25 cellular contexts compared by ENCODE assay signal in the genomic region with DNA sequence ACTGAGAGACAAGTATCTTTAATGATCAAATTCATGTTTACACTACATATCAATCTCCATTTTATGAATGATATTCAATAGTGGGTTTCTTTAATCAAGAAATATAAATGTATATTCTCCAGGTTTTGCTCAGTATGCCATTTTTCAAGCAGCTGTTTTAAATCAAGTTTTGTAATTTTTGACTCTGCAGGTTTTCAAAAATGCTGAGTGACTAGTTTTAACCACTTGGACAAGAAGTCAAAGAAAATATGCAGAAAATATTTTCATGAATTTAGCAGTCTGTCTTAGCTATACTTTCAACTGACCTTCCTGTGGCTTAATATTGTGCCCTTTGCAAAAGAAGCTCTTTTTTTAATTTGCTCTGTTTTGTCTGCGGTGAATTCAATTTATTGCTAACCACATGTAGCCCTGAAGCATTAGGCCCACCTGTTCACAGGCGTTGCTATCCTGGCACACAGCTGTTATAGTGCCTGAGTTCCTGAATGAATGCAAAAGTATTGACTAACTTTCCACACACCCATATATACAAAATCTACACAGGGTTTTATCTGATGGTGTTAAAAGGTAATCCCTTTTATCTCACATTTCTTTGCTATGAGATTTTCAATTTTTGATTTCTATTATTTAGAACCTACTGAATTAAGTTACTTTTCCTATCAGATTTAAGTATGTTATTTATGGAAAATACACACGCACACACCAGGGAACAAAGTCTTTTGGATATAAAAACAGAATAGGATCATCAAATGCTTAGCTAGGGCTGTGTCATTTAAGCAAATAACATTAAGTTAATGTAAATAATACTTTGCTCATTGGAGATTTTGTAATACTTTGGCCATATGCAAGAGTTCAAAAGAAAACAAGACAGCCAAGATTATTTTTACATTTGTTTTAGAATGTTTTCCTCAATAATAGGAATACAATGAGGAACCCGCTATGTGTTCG.
A peak's percentile ranks its signal among the peaks of the same experiment; 100 is the strongest.
DNase-seq lines count a peak whose midpoint lies in the region; FAIRE-seq and TF ChIP-seq lines count a peak whose summit lies in the region.
"Had no signal": no experiment of that assay in that cellular context is flagged by ENCODE, and none has a peak within 500 bp of the region (broad histone marks: within the 10 kb centered on the region; RNA-seq: fewer than 3 reads in every experiment).

No MANE protein-coding gene starts in this region.

- no peak overlapping the region for H3K9ac ChIP-seq in astrocyte (ENCODE audit: low read length)

- DNase-seq in HT-29 (ENCODE audit: low spot score) = peak; percentile 26
- DNase-seq in NCI-H2171 (lab: John Stamatoyannopoulos, UW) = peak; percentile 0
- peak; percentile 0 for DNase-seq in astrocyte (ENCODE audit: low read depth)
- no peak for DNase-seq in osteocyte (ENCODE audit: extremely low spot score, unreplicated experiment)
- DNase-seq in DMS79 (lab: John Stamatoyannopoulos, UW) = no peak
- DNase-seq in activated T-helper 2 cell treated with anti-CD3 and anti-CD28 coated beads, Interferon-gamma antibody, Interleukin-2, Interleukin-4, amounts not matched to agents 10 μg/mL and 5 μg/mL and 100 μg/mL, durations not matched to agents 14 hours and 24 hours and 36 hours (ENCODE audit: low spot score) = no peak
- DNase-seq in ACHN = no peak
- no peak for DNase-seq in kidney glomerular epithelial cell (lab: John Stamatoyannopoulos, UW)
- DNase-seq: activated CD4-positive, alpha-beta T cell treated with anti-CD3 and anti-CD28 coated beads, Interleukin-2, amount 50 U/mL, for 4 hours; activated naive CD4-positive, alpha-beta T cell; activated T-cell treated with anti-CD3 and anti-CD28 coated beads, Interleukin-2, amount 50 U/mL, for 72 hours; body of pancreas; Caco-2; DMS79 treated with DMSO at 0.1 percent for 48 hours; GF-D8; lower lobe of right lung; NCI-H1092; NCI-H187; NCI-H2227 treated with DMSO at 0.1 percent for 48 hours; stimulated activated naive B cell treated with anti-CD40 and anti-IgM and Interleukin-4, amounts not matched to agents 10 μg/mL and 1 μg/mL and 100 μg/mL, for 72 hours had no signal

- no peak overlapping the region for H3K4me3 Mint-ChIP-seq in astrocyte (ENCODE audit: unreplicated experiment)
- no peak overlapping the region for H3K4me3 Mint-ChIP-seq in osteocyte (ENCODE audit: unreplicated experiment)
- no peak overlapping the region for H3K4me3 Mint-ChIP-seq in activated T-helper 2 cell treated with anti-CD3 and anti-CD28 coated beads, Interferon-gamma antibody, Interleukin-2, Interleukin-4, amounts not matched to agents 10 μg/mL and 5 μg/mL and 100 μg/mL, durations not matched to agents 14 hours and 24 hours and 36 hours (ENCODE audit: low read depth)
- H3K4me3 Mint-ChIP-seq: activated T-cell treated with anti-CD3 and anti-CD28 coated beads, Interleukin-2, amount 50 U/mL, for 72 hours; natural killer cell treated with Interleukin-12 subunit alpha and Interleukin-12 subunit beta and Interleukin-15 and Interleukin-18, amount 100 ng/mL, for 72 hours; stimulated activated naive B cell treated with anti-CD40 and anti-IgM and Interleukin-4, amounts not matched to agents 10 μg/mL and 1 μg/mL and 100 μg/mL, for 72 hours; T-helper 1 cell treated with Interleukin-12 subunit alpha and Interleukin-12 subunit beta and Interleukin-4 antibody, amounts not matched to agents 30 μg/mL and 1 μg/mL, for 36 hours had no signal

- in situ Hi-C loops in ACHN (cut with HindIII; ENCODE audit: low pct_ligation_motif_present, low pct_unique_long_range_greater_than_20kb, low sequenced_read_pairs) = no loop called here

- TF ChIP-seq CTCF in astrocyte (IDR thresholded peaks at IDR 0.05; ENCODE audit: insufficient read depth, low read depth, low read length) = no peak
- TF ChIP-seq CTCF in osteocyte (IDR thresholded peaks at IDR 0.05) = no peak

- no peak overlapping the region for H3K27ac ChIP-seq in astrocyte (ENCODE audit: low read depth, low read length)
- H3K27ac ChIP-seq: body of pancreas, C4-2B, lower lobe of right lung, RWPE1, suprapubic skin had no signal

- H3K36me3 ChIP-seq in astrocyte (ENCODE audit: insufficient read depth, low read length) = no peaks in the 10 kb centered on the region
- H3K36me3 ChIP-seq: lower lobe of right lung, suprapubic skin had no signal

- no peak overlapping the region for H2AFZ ChIP-seq in astrocyte (ENCODE audit: low read depth, low read length)

- no peaks in the 10 kb centered on the region for H3K27me3 ChIP-seq in astrocyte (ENCODE audit: insufficient read depth, low read length)
- H3K27me3 ChIP-seq: body of pancreas, suprapubic skin had no signal

- FAIRE-seq in astrocyte (lab: Jason Lieb, UNC) = no peak

- H3K4me1 Mint-ChIP-seq in astrocyte (ENCODE audit: low read depth, unreplicated experiment) (no peaks in the 10 kb centered on the region), osteocyte (ENCODE audit: unreplicated experiment) (peaks cover 27% of the 10 kb centered on the region)
- H3K4me1 Mint-ChIP-seq in activated T-helper 2 cell treated with anti-CD3 and anti-CD28 coated beads, Interferon-gamma antibody, Interleukin-2, Interleukin-4, amounts not matched to agents 10 μg/mL and 5 μg/mL and 100 μg/mL, durations not matched to agents 14 hours and 24 hours and 36 hours (ENCODE audit: low read depth) = no peaks in the 10 kb centered on the region
- H3K4me1 Mint-ChIP-seq: stimulated activated naive B cell treated with anti-CD40 and anti-IgM and Interleukin-4, amounts not matched to agents 10 μg/mL and 1 μg/mL and 100 μg/mL, for 72 hours had no signal

- no peaks in the 10 kb centered on the region for H3K9me3 Mint-ChIP-seq in astrocyte (ENCODE audit: unreplicated experiment)
- H3K9me3 Mint-ChIP-seq in osteocyte (ENCODE audit: unreplicated experiment) = no peaks in the 10 kb centered on the region
- H3K9me3 Mint-ChIP-seq in activated T-helper 2 cell treated with anti-CD3 and anti-CD28 coated beads, Interferon-gamma antibody, Interleukin-2, Interleukin-4, amounts not matched to agents 10 μg/mL and 5 μg/mL and 100 μg/mL, durations not matched to agents 14 hours and 24 hours and 36 hours = peaks cover 16% of the 10 kb centered on the region
- H3K9me3 Mint-ChIP-seq: natural killer cell treated with Interleukin-12 subunit alpha and Interleukin-12 subunit beta and Interleukin-15 and Interleukin-18, amount 100 ng/mL, for 72 hours; stimulated activated naive B cell treated with anti-CD40 and anti-IgM and Interleukin-4, amounts not matched to agents 10 μg/mL and 1 μg/mL and 100 μg/mL, for 72 hours had no signal

- no peak overlapping the region for H3K27ac Mint-ChIP-seq in astrocyte (ENCODE audit: unreplicated experiment)
- peak overlapping the region; percentile 35 for H3K27ac Mint-ChIP-seq in osteocyte (ENCODE audit: unreplicated experiment)
- no peak overlapping the region for H3K27ac Mint-ChIP-seq in activated T-helper 2 cell treated with anti-CD3 and anti-CD28 coated beads, Interferon-gamma antibody, Interleukin-2, Interleukin-4, amounts not matched to agents 10 μg/mL and 5 μg/mL and 100 μg/mL, durations not matched to agents 14 hours and 24 hours and 36 hours
- H3K27ac Mint-ChIP-seq: activated T-cell treated with anti-CD3 and anti-CD28 coated beads, Interleukin-2, amount 50 U/mL, for 72 hours; natural killer cell treated with Interleukin-12 subunit alpha and Interleukin-12 subunit beta and Interleukin-15 and Interleukin-18, amount 100 ng/mL, for 72 hours; stimulated activated naive B cell treated with anti-CD40 and anti-IgM and Interleukin-4, amounts not matched to agents 10 μg/mL and 1 μg/mL and 100 μg/mL, for 72 hours; T-helper 1 cell treated with Interleukin-12 subunit alpha and Interleukin-12 subunit beta and Interleukin-4 antibody, amounts not matched to agents 30 μg/mL and 1 μg/mL, for 36 hours had no signal

- H3K4me2 ChIP-seq in astrocyte (ENCODE audit: low read length) = no peak overlapping the region

- H3K36me3 Mint-ChIP-seq in astrocyte (ENCODE audit: low read depth, unreplicated experiment) (no peaks in the 10 kb centered on the region), osteocyte (ENCODE audit: unreplicated experiment) (peaks cover 2% of the 10 kb centered on the region)
- H3K36me3 Mint-ChIP-seq in activated T-helper 2 cell treated with anti-CD3 and anti-CD28 coated beads, Interferon-gamma antibody, Interleukin-2, Interleukin-4, amounts not matched to agents 10 μg/mL and 5 μg/mL and 100 μg/mL, durations not matched to agents 14 hours and 24 hours and 36 hours (ENCODE audit: low read depth) = no peaks in the 10 kb centered on the region
- H3K36me3 Mint-ChIP-seq: natural killer cell treated with Interleukin-12 subunit alpha and Interleukin-12 subunit beta and Interleukin-15 and Interleukin-18, amount 100 ng/mL, for 72 hours; stimulated activated naive B cell treated with anti-CD40 and anti-IgM and Interleukin-4, amounts not matched to agents 10 μg/mL and 1 μg/mL and 100 μg/mL, for 72 hours had no signal

- H3K4me1 ChIP-seq in astrocyte (ENCODE audit: insufficient read depth, low read length) = no peaks in the 10 kb centered on the region
- H3K4me1 ChIP-seq: body of pancreas, Caco-2, lower lobe of right lung, suprapubic skin had no signal

- H3K27me3 Mint-ChIP-seq in astrocyte (ENCODE audit: low read depth, unreplicated experiment) = no peaks in the 10 kb centered on the region
- no peaks in the 10 kb centered on the region for H3K27me3 Mint-ChIP-seq in osteocyte (ENCODE audit: unreplicated experiment)
- H3K27me3 Mint-ChIP-seq in activated T-helper 2 cell treated with anti-CD3 and anti-CD28 coated beads, Interferon-gamma antibody, Interleukin-2, Interleukin-4, amounts not matched to agents 10 μg/mL and 5 μg/mL and 100 μg/mL, durations not matched to agents 14 hours and 24 hours and 36 hours (ENCODE audit: low read depth) = no peaks in the 10 kb centered on the region
- H3K27me3 Mint-ChIP-seq: natural killer cell treated with Interleukin-12 subunit alpha and Interleukin-12 subunit beta and Interleukin-15 and Interleukin-18, amount 100 ng/mL, for 72 hours; stimulated activated naive B cell treated with anti-CD40 and anti-IgM and Interleukin-4, amounts not matched to agents 10 μg/mL and 1 μg/mL and 100 μg/mL, for 72 hours had no signal

- intact Hi-C loops in activated T-helper 2 cell treated with anti-CD3 and anti-CD28 coated beads, Interferon-gamma antibody, Interleukin-2, Interleukin-4, amounts not matched to agents 10 μg/mL and 5 μg/mL and 100 μg/mL, durations not matched to agents 14 hours and 24 hours and 36 hours (cut with micrococcal nuclease) = no loop called here

- H3K79me2 ChIP-seq in astrocyte (ENCODE audit: insufficient read depth, low read length) = no peaks in the 10 kb centered on the region

- no peak overlapping the region for H3K4me3 ChIP-seq in astrocyte (ENCODE audit: insufficient read depth, low read depth, low read length)
- H3K4me3 ChIP-seq: body of pancreas, lower lobe of right lung, suprapubic skin had no signal

- no peaks in the 10 kb centered on the region for H4K20me1 ChIP-seq in astrocyte (ENCODE audit: insufficient read depth, low read length)

- H3K9me3 ChIP-seq in astrocyte (ENCODE audit: insufficient read depth, low read depth, low read length) = no peaks in the 10 kb centered on the region
- H3K9me3 ChIP-seq: body of pancreas, Caco-2, lower lobe of right lung, suprapubic skin had no signal

Comparison
In these comparisons a context has a peak if more than half of its experiments do, and no peak if none do; other contexts are left out.
1. DNase-seq: peak in HT-29 (single experiment), NCI-H2171 (single experiment) and astrocyte (single experiment); none in osteocyte (single experiment), DMS79 (single experiment), activated T-helper 2 cell treated with anti-CD3 and anti-CD28 coated beads, Interferon-gamma antibody, Interleukin-2, Interleukin-4, amounts not matched to agents 10 μg/mL and 5 μg/mL and 100 μg/mL, durations not matched to agents 14 hours and 24 hours and 36 hours (single experiment), ACHN (single experiment) and kidney glomerular epithelial cell (single experiment).